9 cellular contexts compared by ENCODE assay signal in genomic region chr6:43495409-43495941, GRCh38. TPM values are rescaled to one million over a fixed set of nuclear protein-coding genes. Genes with fewer than 3 reads are reported as not detected.
DNase-seq lines count a peak whose midpoint lies in the region; ATAC-seq, FAIRE-seq and TF ChIP-seq lines count a peak whose summit lies in the region.
"Had no signal": no experiment of that assay in that cellular context is flagged by ENCODE, and none has a peak within 500 bp of the region (broad histone marks: within the 10 kb centered on the region; RNA-seq: fewer than 3 reads in every experiment).

No MANE protein-coding gene starts in this region.

- H3K27ac ChIP-seq in CD8-positive, alpha-beta memory T cell (ENCODE audit: low read depth, low read length), result no peak overlapping the region
- H3K27ac ChIP-seq in astrocyte (ENCODE audit: low read depth, low read length) (no peak overlapping the region), esophagus muscularis mucosa (replicated peaks in 1 of 4) (no peak overlapping the region)

- peaks cover 34% of the 10 kb centered on the region for H3K79me2 ChIP-seq in astrocyte (ENCODE audit: insufficient read depth, low read length)

- H3K9me3 Mint-ChIP-seq in CD8-positive, alpha-beta memory T cell, result no peaks in the 10 kb centered on the region
- no peaks in the 10 kb centered on the region for H3K9me3 Mint-ChIP-seq in astrocyte (ENCODE audit: unreplicated experiment)
- no peaks in the 10 kb centered on the region for H3K9me3 Mint-ChIP-seq in natural killer cell

- H3K9me3 ChIP-seq in CD8-positive, alpha-beta memory T cell (ENCODE audit: low read length), result no peaks in the 10 kb centered on the region
- H3K9me3 ChIP-seq in astrocyte (ENCODE audit: insufficient read depth, low read depth, low read length) (no peaks in the 10 kb centered on the region), esophagus muscularis mucosa (no peaks in the 10 kb centered on the region)

- peaks cover 77% of the 10 kb centered on the region for H4K20me1 ChIP-seq in astrocyte (ENCODE audit: insufficient read depth, low read length)

- POLR2A ChIA-PET in CD8-positive, alpha-beta memory T cell (lab: Charles Lee), result interaction anchor here (1.9 kb wide), 1 partner anchor 18 kb away, joined by 6 read pairs; the partner anchor contains the start of gene TJAP1

- no peak overlapping the region for H3K9ac ChIP-seq in astrocyte (ENCODE audit: low read length)

- H3K4me3 ChIP-seq in CD8-positive, alpha-beta memory T cell (ENCODE audit: low read length), result no peak overlapping the region
- H3K4me3 ChIP-seq in astrocyte (ENCODE audit: insufficient read depth, low read depth, low read length), result no peak overlapping the region
- no peak overlapping the region for H3K4me3 ChIP-seq in esophagus muscularis mucosa

- no peaks in the 10 kb centered on the region for H3K27me3 ChIP-seq in CD8-positive, alpha-beta memory T cell (ENCODE audit: insufficient read depth, low read length, poor library complexity, severe bottlenecking)
- H3K27me3 ChIP-seq in astrocyte (ENCODE audit: insufficient read depth, low read length) (no peaks in the 10 kb centered on the region), esophagus muscularis mucosa (no peaks in the 10 kb centered on the region)

- peak overlapping the region in 7 of 8 donors; percentile 54 to 92 (median 88) for H3K27ac Mint-ChIP-seq in CD8-positive, alpha-beta memory T cell
- H3K27ac Mint-ChIP-seq in astrocyte (ENCODE audit: unreplicated experiment) (no peak overlapping the region), natural killer cell (peak overlapping the region; percentile 48 to 80)

- no peak for FAIRE-seq in astrocyte (lab: Jason Lieb, UNC)

- H2AFZ ChIP-seq in astrocyte (ENCODE audit: low read depth, low read length), result no peak overlapping the region

- intact Hi-C loops in natural killer cell (cut with micrococcal nuclease) (no loop called here), esophagus muscularis mucosa (cut with DNase I) (loop anchor here (5.0 to 10.0 kb wide), 2 partner anchors 38 to 131 kb away; partner anchors contain the start of genes DLK2 and ZNF318)

- CTCF ChIA-PET in CD8-positive, alpha-beta memory T cell (lab: Charles Lee), result interaction anchor here (0.7 to 10.1 kb wide), 8 partner anchors 9 to 90 kb away, joined by 3 to 93 read pairs (median 8); partner anchors contain the start of genes DLK2 and TJAP1

- peaks cover 0 to 40% (median 0%) of the 10 kb centered on the region in 3 donors for H3K36me3 Mint-ChIP-seq in CD8-positive, alpha-beta memory T cell
- H3K36me3 Mint-ChIP-seq in astrocyte (ENCODE audit: low read depth, unreplicated experiment) (peaks cover 8% of the 10 kb centered on the region), natural killer cell (no peaks in the 10 kb centered on the region)

- peak overlapping the region; percentile 70 for H3K4me2 ChIP-seq in astrocyte (ENCODE audit: low read length)

- no peaks in the 10 kb centered on the region for H3K27me3 Mint-ChIP-seq in CD8-positive, alpha-beta memory T cell
- H3K27me3 Mint-ChIP-seq in astrocyte (ENCODE audit: low read depth, unreplicated experiment) (no peaks in the 10 kb centered on the region), natural killer cell (ENCODE audit: low read depth in 2 of 2) (no peaks in the 10 kb centered on the region)

- TF ChIP-seq POLR2A in esophagus muscularis mucosa (IDR thresholded peaks at IDR 0.05; ENCODE audit: low read depth), result no peak

- peak overlapping the region in 6 of 7 donors; percentile 33 to 72 (median 63) for H3K4me3 Mint-ChIP-seq in CD8-positive, alpha-beta memory T cell
- H3K4me3 Mint-ChIP-seq in astrocyte (ENCODE audit: unreplicated experiment) (no peak overlapping the region), natural killer cell (peak overlapping the region; percentile 69)

- WGBS in esophagus muscularis mucosa, result 82% methylated on average over 3 of the region's 4 CpGs

- TF ChIP-seq CTCF in astrocyte (IDR thresholded peaks at IDR 0.05; ENCODE audit: insufficient read depth, low read depth, low read length) (no peak), natural killer cell (IDR thresholded peaks at IDR 0.05) (no peak), esophagus muscularis mucosa (IDR thresholded peaks at IDR 0.05) (no peak)

- peaks cover 22% of the 10 kb centered on the region for H3K4me1 ChIP-seq in CD8-positive, alpha-beta memory T cell (ENCODE audit: insufficient read depth, low read length)
- H3K4me1 ChIP-seq in astrocyte (ENCODE audit: insufficient read depth, low read length) (peaks cover 39% of the 10 kb centered on the region), esophagus muscularis mucosa (peaks cover 30 to 54% (median 42%) of the 10 kb centered on the region in 4 donors)

- H3K36me3 ChIP-seq in CD8-positive, alpha-beta memory T cell (ENCODE audit: insufficient read depth, low read length), result peaks cover 21% of the 10 kb centered on the region
- H3K36me3 ChIP-seq in astrocyte (ENCODE audit: insufficient read depth, low read length), result peaks cover 14% of the 10 kb centered on the region
- peaks cover 19 to 31% (median 25%) of the 10 kb centered on the region in 4 donors for H3K36me3 ChIP-seq in esophagus muscularis mucosa

- ATAC-seq in natural killer cell (peak; percentile 61 to 77 (median 77)), HG03097 (IDR thresholded peaks at IDR 0.05; ENCODE audit: low FRiP score, unreplicated experiment) (no peak), GM21360 (IDR thresholded peaks at IDR 0.05; ENCODE audit: unreplicated experiment) (no peak), HG02759 (IDR thresholded peaks at IDR 0.05; ENCODE audit: unreplicated experiment) (no peak)

- peaks cover 26 to 41% (median 28%) of the 10 kb centered on the region in 3 donors for H3K4me1 Mint-ChIP-seq in CD8-positive, alpha-beta memory T cell
- H3K4me1 Mint-ChIP-seq in astrocyte (ENCODE audit: low read depth, unreplicated experiment), result peaks cover 19% of the 10 kb centered on the region
- H3K4me1 Mint-ChIP-seq in natural killer cell, result peaks cover 20% of the 10 kb centered on the region in 2 donors

- TF ChIP-seq EP300 in esophagus muscularis mucosa (IDR thresholded peaks at IDR 0.05), result no peak

- peak in 1 of 5 donors; percentile 57 for DNase-seq in CD8-positive, alpha-beta memory T cell
- DNase-seq in HPDE6-E6E7 (ENCODE audit: extremely low spot score), result peak; percentile 41
- DNase-seq in astrocyte (ENCODE audit: low read depth), result no peak
- no peak for DNase-seq in natural killer cell
- no peak for DNase-seq in esophagus muscularis mucosa (ENCODE audit: extremely low spot score)
- DNase-seq: NCI-H1105 treated with DMSO at 0.1 percent for 48 hours had no signal

RNA-seq across cellular contexts. Expression of gene LRRC73, which starts 14.7 kb away (rescaled TPM):
- under 1 TPM; 0.11 to 0.13 TPM for total RNA-seq in CD8-positive, alpha-beta memory T cell
- polyA plus RNA-seq in CD8-positive, alpha-beta memory T cell, result not detected
- total RNA-seq in astrocyte, result 0.30 and 0.31 TPM in 2 replicates
- under 1 TPM; 0.24 to 0.68 (median 0.45) TPM for total RNA-seq in natural killer cell
- total RNA-seq in esophagus muscularis mucosa, result 1 to 10 TPM in 1 of 4 donors, under 1 TPM in 2, not detected in 1; 0.50 to 1.4 (median 0.75) TPM

RNA-seq across cellular contexts. Expression of gene TJAP1, which starts 18.1 kb away (rescaled TPM):
- total RNA-seq in CD8-positive, alpha-beta memory T cell, result 10 to 100 TPM; 48.8 to 49.1 TPM
- 11.8 TPM for polyA plus RNA-seq in CD8-positive, alpha-beta memory T cell
- total RNA-seq in astrocyte, result 26.6 and 28.3 TPM in 2 replicates
- 10 to 100 TPM; 26.7 to 33.8 (median 29.9) TPM for total RNA-seq in natural killer cell
- total RNA-seq in esophagus muscularis mucosa, result 10 to 100 TPM; 19.9 to 34.4 (median 26.4) TPM

RNA-seq across cellular contexts. Expression of gene YIPF3, which starts 21.3 kb away (rescaled TPM):
- 10 to 100 TPM; 48.9 to 49.1 TPM for total RNA-seq in CD8-positive, alpha-beta memory T cell
- polyA plus RNA-seq in CD8-positive, alpha-beta memory T cell, result 86.5 TPM
- 132 and 141 TPM in 2 replicates for total RNA-seq in astrocyte
- 10 to 100 TPM; 59.3 to 78.4 (median 70.0) TPM for total RNA-seq in natural killer cell
- total RNA-seq in esophagus muscularis mucosa, result 10 to 100 TPM; 73.6 to 96.9 (median 84.9) TPM

RNA-seq across cellular contexts. Expression of gene POLR1C, which starts 21.4 kb away (rescaled TPM):
- total RNA-seq in CD8-positive, alpha-beta memory T cell, result 100 to 1,000 TPM; 122 to 124 TPM
- polyA plus RNA-seq in CD8-positive, alpha-beta memory T cell, result 19.6 TPM
- total RNA-seq in astrocyte, result 41.8 and 46.2 TPM in 2 replicates
- total RNA-seq in natural killer cell, result 10 to 100 TPM; 22.3 to 29.3 (median 25.8) TPM
- 10 to 100 TPM in 3 of 4 donors, 1 to 10 TPM in 1; 9.1 to 30.3 (median 17.6) TPM for total RNA-seq in esophagus muscularis mucosa

RNA-seq across cellular contexts. Expression of gene DLK2, which starts 40.1 kb away (rescaled TPM):
- total RNA-seq in CD8-positive, alpha-beta memory T cell, result 1 to 10 TPM; 1.9 TPM
- 1.4 TPM for polyA plus RNA-seq in CD8-positive, alpha-beta memory T cell
- total RNA-seq in astrocyte (0.41 and 0.68 TPM in 2 replicates), natural killer cell (not detected), esophagus muscularis mucosa (under 1 TPM in 2 of 4 donors, not detected in 2; 0.32 to 0.33 TPM)

Comparison
In these comparisons a context has a peak if more than half of its experiments do, and no peak if none do; other contexts are left out.
1. ATAC-seq: peak in natural killer cell (3 of 3); none in HG03097 (single experiment), GM21360 (single experiment) and HG02759 (single experiment).